Comparison of ENCODE assay signal across 8 cellular contexts in the genomic region with DNA sequence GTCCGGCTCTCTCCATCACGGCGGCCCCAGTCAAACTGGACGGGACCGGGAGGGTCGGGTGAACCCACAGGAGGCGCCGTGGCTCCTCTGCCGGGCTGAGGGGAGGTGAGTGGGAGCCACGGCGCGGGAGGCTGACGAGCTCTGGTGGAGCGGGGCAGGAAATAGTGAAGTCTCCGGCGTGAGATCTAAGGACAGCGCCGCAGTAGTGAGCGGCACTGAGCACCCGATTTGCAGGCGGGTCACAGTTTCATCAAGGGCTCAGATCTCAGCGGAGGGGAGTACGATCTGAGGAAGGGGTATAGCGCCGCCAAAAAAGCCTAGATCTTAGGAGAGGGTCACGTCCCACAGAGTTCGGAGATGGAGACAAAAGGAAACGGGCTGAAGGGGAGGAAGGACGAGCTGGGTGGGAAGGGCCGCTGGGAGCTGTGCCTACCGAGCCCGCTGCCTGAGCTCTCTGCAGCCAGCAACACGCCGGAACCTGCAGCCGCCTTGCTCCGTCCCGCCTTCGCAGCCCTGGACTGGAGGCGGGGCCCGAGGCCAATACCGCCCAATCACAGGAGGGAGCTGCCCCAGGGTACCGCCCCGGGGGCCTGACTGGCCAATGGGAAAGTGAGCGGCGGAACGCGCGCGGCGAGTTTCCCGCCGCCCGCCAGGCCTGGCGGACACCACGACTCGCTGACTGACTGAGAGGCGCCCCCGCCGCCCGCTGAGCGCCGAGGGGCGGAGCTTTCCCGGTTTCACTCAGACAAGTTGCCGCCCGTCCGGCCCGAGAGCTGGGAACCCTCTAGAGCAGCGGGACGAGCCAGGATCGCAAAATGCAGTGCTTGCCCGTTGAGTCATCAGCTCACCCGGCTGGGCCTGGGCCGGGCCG. TPM values are rescaled to one million over a fixed set of nuclear protein-coding genes. Genes with fewer than 3 reads are reported as not detected.
DNase-seq lines count a peak whose midpoint lies in the region; ATAC-seq and TF ChIP-seq lines count a peak whose summit lies in the region.

No MANE protein-coding gene starts in this region.

- no peaks in the 10 kb centered on the region for H3K27me3 ChIP-seq in CD4-positive, alpha-beta memory T cell (ENCODE audit: insufficient read depth, low read length)
- H3K27me3 ChIP-seq in dorsolateral prefrontal cortex = no peaks in the 10 kb centered on the region
- H3K27me3 ChIP-seq in right lobe of liver = no peaks in the 10 kb centered on the region

- H3K4me1 ChIP-seq in CD4-positive, alpha-beta memory T cell (ENCODE audit: insufficient read depth, low read length) = peaks cover 30% of the 10 kb centered on the region
- peaks cover 0 to 10% (median 0%) of the 10 kb centered on the region in 4 donors for H3K4me1 ChIP-seq in right lobe of liver

- peak overlapping the region; percentile 75 for H3K27ac ChIP-seq in CD4-positive, alpha-beta memory T cell (ENCODE audit: low read depth, low read length)
- peak overlapping the region; percentile 9 to 99 (median 90) for H3K27ac ChIP-seq in dorsolateral prefrontal cortex
- H3K27ac ChIP-seq in right lobe of liver = peak overlapping the region; percentile 97 to 100 (median 98)

- 0% methylated on average over 23 of the region's 75 CpGs for WGBS in right lobe of liver (ENCODE audit: insufficient coverage, low coverage, low lambda C conversion rate, missing lambda C conversion rate)

- H3K27me3 Mint-ChIP-seq in CD4-positive, alpha-beta memory T cell = no peaks in the 10 kb centered on the region
- H3K27me3 Mint-ChIP-seq in activated CD4-positive, alpha-beta memory T cell treated with anti-CD3 and anti-CD28 coated beads for 36 hours = no peaks in the 10 kb centered on the region

- H3K9me3 Mint-ChIP-seq in CD4-positive, alpha-beta memory T cell = no peaks in the 10 kb centered on the region
- no peaks in the 10 kb centered on the region for H3K9me3 Mint-ChIP-seq in activated CD4-positive, alpha-beta memory T cell treated with anti-CD3 and anti-CD28 coated beads for 36 hours

- peak; percentile 95 for TF ChIP-seq POLR2A in right lobe of liver (IDR thresholded peaks at IDR 0.05)

- no peaks in the 10 kb centered on the region for H3K36me3 Mint-ChIP-seq in CD4-positive, alpha-beta memory T cell
- peaks cover 3% of the 10 kb centered on the region for H3K36me3 Mint-ChIP-seq in activated CD4-positive, alpha-beta memory T cell treated with anti-CD3 and anti-CD28 coated beads for 36 hours

- H3K4me1 Mint-ChIP-seq in CD4-positive, alpha-beta memory T cell = peaks cover 8 to 31% (median 23%) of the 10 kb centered on the region in 4 donors
- peaks cover 29% of the 10 kb centered on the region for H3K4me1 Mint-ChIP-seq in activated CD4-positive, alpha-beta memory T cell treated with anti-CD3 and anti-CD28 coated beads for 36 hours (ENCODE audit: low read depth)

- CTCF ChIA-PET in CD4-positive, alpha-beta memory T cell (lab: Charles Lee; ENCODE audit: partially characterized antibody) = interaction anchor here (0.7 to 3.3 kb wide), 20 partner anchors 9 to 326 kb away, joined by 3 to 27 read pairs (median 6); a partner anchor contains a TSS
- CTCF ChIA-PET in activated CD4-positive, alpha-beta memory T cell treated with anti-CD3 and anti-CD28 coated beads for 36 hours (lab: Charles Lee) = interaction anchor here (0.6 to 5.5 kb wide), 16 partner anchors 13 to 593 kb away, joined by 3 to 29 read pairs (median 5); a partner anchor contains a TSS

- ATAC-seq in GM19452 (IDR thresholded peaks at IDR 0.05; ENCODE audit: unreplicated experiment) (peak; percentile 87), right lobe of liver (peak; percentile 90 to 98 (median 96))

- peak; percentile 93 to 95 (median 93) for DNase-seq in CD4-positive, alpha-beta memory T cell
- DNase-seq in HK-2 (ENCODE audit: unreplicated experiment) (peak; percentile 99), NCI-H82 (lab: John Stamatoyannopoulos, UW) (peak; percentile 99), dorsolateral prefrontal cortex (peak; percentile 92 to 98 (median 96)), right lobe of liver (peak; percentile 97 to 98 (median 98))
- peak; percentile 97 for DNase-seq in activated CD4-positive, alpha-beta memory T cell treated with anti-CD3 and anti-CD28 coated beads for 36 hours
- peak; percentile 94 for DNase-seq in stimulated activated CD4-positive, alpha-beta T cell treated with anti-CD3 and anti-CD28 coated beads, Interleukin-4, amount 100 ng/mL, for 24 hours

- TF ChIP-seq CTCF in dorsolateral prefrontal cortex (IDR thresholded peaks at IDR 0.05 in 54 of 56, conservative IDR thresholded peaks at IDR 0.05 in 2 of 56; ENCODE audit: low read depth in 1 of 56, partially characterized antibody in 56 of 56) (peak in 42 of 56 donors; percentile 9 to 64 (median 37)), right lobe of liver (IDR thresholded peaks at IDR 0.05) (peak in 1 of 4 donors; percentile 3)

- peak overlapping the region; percentile 93 to 99 (median 96) for H3K4me3 Mint-ChIP-seq in CD4-positive, alpha-beta memory T cell
- peak overlapping the region; percentile 98 for H3K4me3 Mint-ChIP-seq in activated CD4-positive, alpha-beta memory T cell treated with anti-CD3 and anti-CD28 coated beads for 36 hours

- H3K4me3 ChIP-seq in CD4-positive, alpha-beta memory T cell (ENCODE audit: low read length in 2 of 2) = peak overlapping the region; percentile 86 to 91
- peak overlapping the region; percentile 48 to 93 (median 76) for H3K4me3 ChIP-seq in dorsolateral prefrontal cortex
- H3K4me3 ChIP-seq in right lobe of liver = peak overlapping the region; percentile 48 to 69 (median 57)

- no peaks in the 10 kb centered on the region for H3K36me3 ChIP-seq in CD4-positive, alpha-beta memory T cell (ENCODE audit: insufficient read depth, low read length)
- no peaks in the 10 kb centered on the region for H3K36me3 ChIP-seq in right lobe of liver

- no peaks in the 10 kb centered on the region for H3K9me3 ChIP-seq in CD4-positive, alpha-beta memory T cell (ENCODE audit: control insufficient read depth in 1 of 2, low read length in 2 of 2)
- no peaks in the 10 kb centered on the region for H3K9me3 ChIP-seq in right lobe of liver

- POLR2A ChIA-PET in CD4-positive, alpha-beta memory T cell (lab: Charles Lee; ENCODE audit: partially characterized antibody) = interaction anchor here (0.7 to 4.0 kb wide), 31 partner anchors 8 to 1633 kb away, joined by 3 to 34 read pairs (median 5); a partner anchor contains a TSS
- POLR2A ChIA-PET in activated CD4-positive, alpha-beta memory T cell treated with anti-CD3 and anti-CD28 coated beads for 36 hours (lab: Charles Lee) = interaction anchor here (0.6 to 2.4 kb wide), 26 partner anchors 9 to 393 kb away, joined by 3 to 28 read pairs (median 4); a partner anchor contains a TSS

- peak overlapping the region; percentile 86 to 97 (median 94) for H3K27ac Mint-ChIP-seq in CD4-positive, alpha-beta memory T cell
- H3K27ac Mint-ChIP-seq in activated CD4-positive, alpha-beta memory T cell treated with anti-CD3 and anti-CD28 coated beads for 36 hours = peak overlapping the region; percentile 94

- intact Hi-C loops in CD4-positive, alpha-beta memory T cell (cut with micrococcal nuclease) = loop anchor here (1.0 to 2.0 kb wide), 5 partner anchors 13 to 76 kb away; a partner anchor contains a TSS
- intact Hi-C loops in activated CD4-positive, alpha-beta memory T cell treated with anti-CD3 and anti-CD28 coated beads for 36 hours (cut with micrococcal nuclease) = loop anchor here (1.0 to 10.0 kb wide), 7 partner anchors 32 to 392 kb away; a partner anchor contains a TSS
- intact Hi-C loops in dorsolateral prefrontal cortex (cut with DNase I) = loop anchor here (1.0 to 10.0 kb wide), 2 partner anchors 56 to 270 kb away; a partner anchor contains a TSS
- intact Hi-C loops in right lobe of liver (cut with DNase I) = no loop called here

RNA-seq across cellular contexts. Expression of a gene that starts 1.9 kb away (rescaled TPM):
- under 1 TPM; 0.76 to 0.83 TPM for total RNA-seq in CD4-positive, alpha-beta memory T cell
- polyA plus RNA-seq in CD4-positive, alpha-beta memory T cell = not detected
- 1 to 10 TPM in 1 of 2 experiments, under 1 TPM in 1; 0.95 to 1.5 TPM for total RNA-seq in activated CD4-positive, alpha-beta memory T cell treated with anti-CD3 and anti-CD28 coated beads for 36 hours
- total RNA-seq in dorsolateral prefrontal cortex (10 to 100 TPM in 7 of 120 experiments, 1 to 10 TPM in 46, under 1 TPM in 34, not detected in 33; 0.29 to 70.1 (median 1.3) TPM), right lobe of liver (1 to 10 TPM in 3 of 6 experiments, not detected in 3; 2.2 to 2.5 (median 2.5) TPM)

RNA-seq across cellular contexts. Expression of a gene that starts 25.2 kb away (rescaled TPM):
- total RNA-seq in CD4-positive, alpha-beta memory T cell = 10 to 100 TPM; 37.0 to 38.0 TPM
- polyA plus RNA-seq in CD4-positive, alpha-beta memory T cell = 10 to 100 TPM; 15.3 to 18.8 TPM
- total RNA-seq in activated CD4-positive, alpha-beta memory T cell treated with anti-CD3 and anti-CD28 coated beads for 36 hours = 10 to 100 TPM; 35.4 to 38.3 TPM
- total RNA-seq in dorsolateral prefrontal cortex = 10 to 100 TPM; 18.8 to 40.5 (median 26.6) TPM
- total RNA-seq in right lobe of liver = 10 to 100 TPM in 4 of 6 experiments, 1 to 10 TPM in 2; 5.6 to 18.3 (median 15.3) TPM

RNA-seq across cellular contexts. Expression of a gene that starts 35.4 kb away (rescaled TPM):
- 10 to 100 TPM; 25.0 to 26.7 TPM for total RNA-seq in CD4-positive, alpha-beta memory T cell
- polyA plus RNA-seq in CD4-positive, alpha-beta memory T cell = 10 to 100 TPM; 11.4 to 13.4 TPM
- 1 to 10 TPM; 6.3 to 9.2 TPM for total RNA-seq in activated CD4-positive, alpha-beta memory T cell treated with anti-CD3 and anti-CD28 coated beads for 36 hours
- 10 to 100 TPM; 11.2 to 24.9 (median 16.6) TPM for total RNA-seq in dorsolateral prefrontal cortex
- 1 to 10 TPM; 6.0 to 8.1 (median 7.1) TPM for total RNA-seq in right lobe of liver

RNA-seq across cellular contexts. Expression of a gene that starts 38.4 kb away (rescaled TPM):
- 10 to 100 TPM; 54.9 to 56.4 TPM for total RNA-seq in CD4-positive, alpha-beta memory T cell
- 10 to 100 TPM in 1 of 2 donors, 1 to 10 TPM in 1; 6.2 to 18.1 TPM for polyA plus RNA-seq in CD4-positive, alpha-beta memory T cell
- 10 to 100 TPM; 60.2 to 63.5 TPM for total RNA-seq in activated CD4-positive, alpha-beta memory T cell treated with anti-CD3 and anti-CD28 coated beads for 36 hours
- total RNA-seq in dorsolateral prefrontal cortex = 10 to 100 TPM; 22.8 to 51.7 (median 34.9) TPM
- 10 to 100 TPM in 5 of 6 experiments, 1 to 10 TPM in 1; 9.6 to 16.9 (median 14.1) TPM for total RNA-seq in right lobe of liver

RNA-seq across cellular contexts. Expression of a gene that starts 48.9 kb away (rescaled TPM):
- total RNA-seq in CD4-positive, alpha-beta memory T cell = not detected
- not detected for polyA plus RNA-seq in CD4-positive, alpha-beta memory T cell
- not detected for total RNA-seq in activated CD4-positive, alpha-beta memory T cell treated with anti-CD3 and anti-CD28 coated beads for 36 hours
- total RNA-seq in dorsolateral prefrontal cortex (under 1 TPM in 1 of 120 experiments, not detected in 119; 0.69 TPM), right lobe of liver (10 to 100 TPM; 25.6 to 69.6 (median 43.0) TPM)

Comparison
In these comparisons a context has a peak if more than half of its experiments do, and no peak if none do; other contexts are left out.
1. Peak in every context shown above with its lines: DNase-seq, ATAC-seq, H3K4me3 ChIP-seq and H3K27ac ChIP-seq.
2. intact Hi-C loops: an anchor here in CD4-positive, alpha-beta memory T cell (1.0 to 2.0 kb wide), activated CD4-positive, alpha-beta memory T cell treated with anti-CD3 and anti-CD28 coated beads for 36 hours (1.0 to 10.0 kb wide) and dorsolateral prefrontal cortex (1.0 to 10.0 kb wide); none called in right lobe of liver.